In genomic region chr13:95296326-95296939, GRCh38 we compare ENCODE assay signal across 8 cellular contexts. TPM values are rescaled to one million over a fixed set of nuclear protein-coding genes. Genes with fewer than 3 reads are reported as not detected.
DNase-seq lines count a peak whose midpoint lies in the region; ATAC-seq, FAIRE-seq and TF ChIP-seq lines count a peak whose summit lies in the region.

No MANE protein-coding gene starts in this region.

- H3K36me3 ChIP-seq in MM.1S (replicated peaks; ENCODE audit: insufficient read depth, low read length) = no peaks in the 10 kb centered on the region
- no peaks in the 10 kb centered on the region for H3K36me3 ChIP-seq in astrocyte (ENCODE audit: insufficient read depth, low read length)

- DNase-seq in DMS53 (lab: John Stamatoyannopoulos, UW) = peak; percentile 66
- no peak for DNase-seq in DMS53 treated with DMSO at 0.1 percent for 48 hours (lab: John Stamatoyannopoulos, UW; ENCODE audit: unreplicated experiment)
- peak; percentile 28 for DNase-seq in MM.1S
- DNase-seq in astrocyte (ENCODE audit: low read depth) = no peak
- peak; percentile 58 to 67 for DNase-seq in left colon
- no peak for DNase-seq in medulla oblongata (ENCODE audit: extremely low spot score)
- no peak for DNase-seq in mesenteric fat pad (ENCODE audit: low spot score)

- peaks cover 5% of the 10 kb centered on the region; the same call in 1 of the 2 replicates for H3K4me1 ChIP-seq in MM.1S (ENCODE audit: low read length)
- H3K4me1 ChIP-seq in astrocyte (ENCODE audit: insufficient read depth, low read length) = peaks cover 14% of the 10 kb centered on the region

- peaks cover 1% of the 10 kb centered on the region for H3K9me3 Mint-ChIP-seq in astrocyte (ENCODE audit: unreplicated experiment)

- no peak overlapping the region for H3K27ac Mint-ChIP-seq in astrocyte (ENCODE audit: unreplicated experiment)

- H3K27ac ChIP-seq in MM.1S (ENCODE audit: low read length) = no peak overlapping the region
- no peak overlapping the region for H3K27ac ChIP-seq in astrocyte (ENCODE audit: low read depth, low read length)

- peak; percentile 75 for TF ChIP-seq CTCF in MM.1S (IDR thresholded peaks at IDR 0.05; ENCODE audit: low read length)
- TF ChIP-seq CTCF in astrocyte (IDR thresholded peaks at IDR 0.05; ENCODE audit: insufficient read depth, low read depth, low read length) = peak; percentile 43

- H3K9me2 ChIP-seq in MM.1S (replicated peaks; ENCODE audit: insufficient read depth, low read length) = no peaks in the 10 kb centered on the region

- no peaks in the 10 kb centered on the region for H3K36me3 Mint-ChIP-seq in astrocyte (ENCODE audit: low read depth, unreplicated experiment)

- H3K27me3 ChIP-seq in MM.1S (replicated peaks; ENCODE audit: insufficient read depth, low read length) = no peaks in the 10 kb centered on the region
- H3K27me3 ChIP-seq in astrocyte (ENCODE audit: insufficient read depth, low read length) = no peaks in the 10 kb centered on the region

- H2AFZ ChIP-seq in MM.1S (ENCODE audit: low read length) (no peak overlapping the region), astrocyte (ENCODE audit: low read depth, low read length) (no peak overlapping the region)

- H3K27me3 Mint-ChIP-seq in astrocyte (ENCODE audit: low read depth, unreplicated experiment) = no peaks in the 10 kb centered on the region

- H3K4me2 ChIP-seq in MM.1S (ENCODE audit: low read depth, low read length) (no peak overlapping the region), astrocyte (ENCODE audit: low read length) (no peak overlapping the region)

- H3K4me3 Mint-ChIP-seq in astrocyte (ENCODE audit: unreplicated experiment) = no peak overlapping the region

- intact Hi-C loops in left colon (cut with DNase I, micrococcal nuclease) = loop anchor here in 1 of 2 donors (10.0 kb wide), 2 partner anchors 88 to 102 kb away; no protein-coding TSS in a partner anchor

- H3K4me3 ChIP-seq in MM.1S (ENCODE audit: low read length) (no peak overlapping the region), astrocyte (ENCODE audit: insufficient read depth, low read depth, low read length) (no peak overlapping the region)

- peaks cover 7% of the 10 kb centered on the region for H3K4me1 Mint-ChIP-seq in astrocyte (ENCODE audit: low read depth, unreplicated experiment)

- ATAC-seq in left colon (peak; percentile 57), GM19455 (IDR thresholded peaks at IDR 0.05; ENCODE audit: unreplicated experiment) (no peak)

- no peaks in the 10 kb centered on the region for H3K79me2 ChIP-seq in MM.1S (ENCODE audit: low read length)
- H3K79me2 ChIP-seq in astrocyte (ENCODE audit: insufficient read depth, low read length) = peaks cover 29% of the 10 kb centered on the region

- H3K9ac ChIP-seq in MM.1S (ENCODE audit: low read length) (no peak overlapping the region), astrocyte (ENCODE audit: low read length) (no peak overlapping the region)

- no peaks in the 10 kb centered on the region for H4K20me1 ChIP-seq in MM.1S (ENCODE audit: insufficient read depth, low read length)
- H4K20me1 ChIP-seq in astrocyte (ENCODE audit: insufficient read depth, low read length) = peaks cover 25% of the 10 kb centered on the region

- FAIRE-seq in astrocyte (lab: Jason Lieb, UNC) = no peak

- no peaks in the 10 kb centered on the region for H3K9me3 ChIP-seq in MM.1S (replicated peaks; ENCODE audit: insufficient read depth, low read length)
- H3K9me3 ChIP-seq in astrocyte (ENCODE audit: insufficient read depth, low read depth, low read length) = no peaks in the 10 kb centered on the region

- no peaks in the 10 kb centered on the region for H3F3A ChIP-seq in MM.1S (ENCODE audit: insufficient read depth, low read length)

RNA-seq across cellular contexts. Expression of gene ABCC4, which starts 4.8 kb away (rescaled TPM):
- 14.2 and 15.6 TPM in 2 replicates for total RNA-seq in astrocyte
- total RNA-seq in left colon = 10 to 100 TPM; 21.0 to 27.1 TPM
- 9.4 TPM for total RNA-seq in mesenteric fat pad

Comparison
In these comparisons a context has a peak if more than half of its experiments do, and no peak if none do; other contexts are left out.
1. DNase-seq: peak in DMS53 (single experiment), MM.1S (single experiment) and left colon (2 of 2); none in DMS53 treated with DMSO at 0.1 percent for 48 hours (single experiment), astrocyte (single experiment), medulla oblongata (single experiment) and mesenteric fat pad (single experiment).